In the genomic region with DNA sequence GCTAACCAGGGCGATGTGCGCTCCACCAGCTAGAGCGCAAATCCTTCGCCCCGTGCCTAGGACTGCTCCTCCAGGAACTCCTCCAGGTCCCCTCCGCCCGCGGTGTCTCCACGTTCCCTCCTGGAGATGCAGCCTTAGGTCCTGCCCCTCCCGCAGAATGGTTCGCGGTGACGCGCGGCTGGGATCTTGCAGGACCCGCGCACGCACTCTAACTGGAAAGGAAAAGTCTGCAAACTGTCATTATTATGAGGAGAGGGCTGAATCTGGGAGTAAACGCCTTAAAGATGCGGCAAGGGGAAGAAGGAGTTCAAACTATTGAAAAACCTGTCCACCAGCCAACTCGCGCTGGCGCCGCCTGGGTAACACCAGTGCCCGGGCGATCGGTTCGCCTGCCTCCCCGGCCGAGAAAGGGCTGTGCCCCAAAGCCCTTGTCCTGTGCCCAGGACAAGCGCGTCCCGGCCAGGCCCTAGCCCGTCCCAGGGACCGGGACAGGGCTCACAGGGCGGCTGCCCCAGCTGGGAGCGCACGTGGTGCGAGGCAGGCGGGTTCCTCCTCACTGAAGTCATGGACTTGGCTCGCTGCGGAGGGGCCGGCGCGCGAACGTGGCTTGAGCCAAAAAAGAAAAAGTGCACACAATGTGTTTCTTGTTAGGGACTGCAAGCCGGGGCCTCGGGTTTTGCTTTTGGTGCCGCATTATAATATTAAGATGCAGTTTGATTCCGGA, we compare ENCODE assay signal across 1 cellular context.
A peak's percentile ranks its signal among the peaks of the same experiment; 100 is the strongest.
TF ChIP-seq lines count a peak whose summit lies in the region.

No MANE protein-coding gene starts in this region.

TF ChIP-seq in GM23338, 12 proteins besides CTCF, POLR2A, EP300 and RAD21:
- TF ChIP-seq STAT1 (IDR thresholded peaks at IDR 0.05; ENCODE audit: unreplicated experiment): no peak
- peak; percentile 61 for TF ChIP-seq EZH2phosphoT487 (IDR thresholded peaks at IDR 0.05; ENCODE audit: unreplicated experiment)
- TF ChIP-seq EZH2 (IDR thresholded peaks at IDR 0.05; ENCODE audit: low read depth, unreplicated experiment): peak; percentile 78
